Comparison of ENCODE assay signal across 1 cellular context in the genomic region with DNA sequence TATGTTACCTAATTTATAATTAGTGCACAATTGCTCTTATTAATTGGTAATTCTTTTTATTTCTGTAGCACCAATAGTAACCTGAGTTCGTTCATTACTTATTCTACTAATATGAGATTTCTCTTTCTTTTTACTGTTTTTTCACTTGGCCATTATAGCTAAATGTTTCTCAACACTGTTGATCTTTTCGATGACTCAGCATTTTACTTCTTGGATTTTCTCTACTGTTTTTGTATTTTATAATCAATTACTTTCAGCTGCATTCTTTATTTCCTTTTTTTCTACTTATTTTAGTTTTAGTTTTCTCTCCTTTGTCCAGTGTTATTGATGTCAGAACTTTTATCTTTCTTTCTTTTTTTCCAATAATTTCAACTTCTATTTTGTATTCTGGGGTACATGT.
TF ChIP-seq lines count a peak whose summit lies in the region.

No MANE protein-coding gene starts in this region.

TF ChIP-seq in K562, 482 proteins besides CTCF, POLR2A, EP300 and RAD21 (continued from another document):
- TF ChIP-seq, protein P1, sequence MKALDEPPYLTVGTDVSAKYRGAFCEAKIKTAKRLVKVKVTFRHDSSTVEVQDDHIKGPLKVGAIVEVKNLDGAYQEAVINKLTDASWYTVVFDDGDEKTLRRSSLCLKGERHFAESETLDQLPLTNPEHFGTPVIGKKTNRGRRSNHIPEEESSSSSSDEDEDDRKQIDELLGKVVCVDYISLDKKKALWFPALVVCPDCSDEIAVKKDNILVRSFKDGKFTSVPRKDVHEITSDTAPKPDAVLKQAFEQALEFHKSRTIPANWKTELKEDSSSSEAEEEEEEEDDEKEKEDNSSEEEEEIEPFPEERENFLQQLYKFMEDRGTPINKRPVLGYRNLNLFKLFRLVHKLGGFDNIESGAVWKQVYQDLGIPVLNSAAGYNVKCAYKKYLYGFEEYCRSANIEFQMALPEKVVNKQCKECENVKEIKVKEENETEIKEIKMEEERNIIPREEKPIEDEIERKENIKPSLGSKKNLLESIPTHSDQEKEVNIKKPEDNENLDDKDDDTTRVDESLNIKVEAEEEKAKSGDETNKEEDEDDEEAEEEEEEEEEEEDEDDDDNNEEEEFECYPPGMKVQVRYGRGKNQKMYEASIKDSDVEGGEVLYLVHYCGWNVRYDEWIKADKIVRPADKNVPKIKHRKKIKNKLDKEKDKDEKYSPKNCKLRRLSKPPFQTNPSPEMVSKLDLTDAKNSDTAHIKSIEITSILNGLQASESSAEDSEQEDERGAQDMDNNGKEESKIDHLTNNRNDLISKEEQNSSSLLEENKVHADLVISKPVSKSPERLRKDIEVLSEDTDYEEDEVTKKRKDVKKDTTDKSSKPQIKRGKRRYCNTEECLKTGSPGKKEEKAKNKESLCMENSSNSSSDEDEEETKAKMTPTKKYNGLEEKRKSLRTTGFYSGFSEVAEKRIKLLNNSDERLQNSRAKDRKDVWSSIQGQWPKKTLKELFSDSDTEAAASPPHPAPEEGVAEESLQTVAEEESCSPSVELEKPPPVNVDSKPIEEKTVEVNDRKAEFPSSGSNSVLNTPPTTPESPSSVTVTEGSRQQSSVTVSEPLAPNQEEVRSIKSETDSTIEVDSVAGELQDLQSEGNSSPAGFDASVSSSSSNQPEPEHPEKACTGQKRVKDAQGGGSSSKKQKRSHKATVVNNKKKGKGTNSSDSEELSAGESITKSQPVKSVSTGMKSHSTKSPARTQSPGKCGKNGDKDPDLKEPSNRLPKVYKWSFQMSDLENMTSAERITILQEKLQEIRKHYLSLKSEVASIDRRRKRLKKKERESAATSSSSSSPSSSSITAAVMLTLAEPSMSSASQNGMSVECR (CRISPR knock-in tag; IDR thresholded peaks at IDR 0.05), result no peak
- no peak for TF ChIP-seq FOXJ2 (tag; IDR thresholded peaks at IDR 0.05)
- TF ChIP-seq RUNX1 (IDR thresholded peaks at IDR 0.05; ENCODE audit: low read depth), result no peak
- peak; percentile 54 for TF ChIP-seq NFE2L1 (tag; IDR thresholded peaks at IDR 0.05; ENCODE audit: borderline replicate concordance, low read depth)
- peak; percentile 99 for TF ChIP-seq MAFK (IDR thresholded peaks at IDR 0.05; ENCODE audit: low read length)
